In the genomic region with DNA sequence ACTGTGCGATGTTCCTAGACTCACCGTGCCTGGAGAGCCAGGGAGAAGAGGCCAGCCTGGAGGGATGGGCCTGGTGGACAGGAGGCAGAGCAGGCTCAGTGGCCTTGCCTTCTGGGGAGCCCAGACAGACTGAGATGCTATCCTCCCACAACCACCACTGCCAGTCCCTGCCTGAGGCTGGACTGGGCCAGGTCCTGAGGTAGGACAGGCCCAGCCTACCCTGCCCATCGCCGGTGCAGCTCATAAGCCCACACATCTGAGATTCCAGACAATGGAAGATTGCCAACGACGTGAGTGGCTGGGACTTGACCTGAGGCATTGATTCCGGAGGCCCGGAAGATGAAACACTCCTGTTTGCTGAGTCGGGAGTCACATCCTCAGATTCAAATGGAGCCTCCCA, we compare ENCODE assay signal across 23 cellular contexts. TPM values are rescaled to one million over a fixed set of nuclear protein-coding genes. Genes with fewer than 3 reads are reported as not detected.
DNase-seq lines count a peak whose midpoint lies in the region; ATAC-seq and TF ChIP-seq lines count a peak whose summit lies in the region.
"Had no signal": no experiment of that assay in that cellular context is flagged by ENCODE, and none has a peak within 500 bp of the region (broad histone marks: within the 10 kb centered on the region; RNA-seq: fewer than 3 reads in every experiment).

No MANE protein-coding gene starts in this region.

- H2BK15ac ChIP-seq in mesenchymal stem cell (ENCODE audit: low read depth, poor library complexity, severe bottlenecking) = no peak overlapping the region

- H3K4me3 ChIP-seq in right atrium auricular region = no peak overlapping the region
- H3K4me3 ChIP-seq in H7 (ENCODE audit: insufficient read depth, low read depth, low read length) = no peak overlapping the region
- H3K4me3 ChIP-seq in mesenchymal stem cell (ENCODE audit: insufficient read depth in 1 of 2, low read depth in 1 of 2, low read length in 2 of 2) = no peak overlapping the region
- H3K4me3 ChIP-seq: BLaER1 treated with 17β-estradiol and CSF1 and Interleukin-3, amounts not matched to agents 10 nM and 100 nM; GM12878; GM23248 had no signal

- peak overlapping the region; percentile 46 for H4K91ac ChIP-seq in mesenchymal stem cell (ENCODE audit: low read length)

- no peak overlapping the region for H2AK5ac ChIP-seq in mesenchymal stem cell (ENCODE audit: low read length, severe bottlenecking)

- peaks cover 6% of the 10 kb centered on the region for H3K27me3 Mint-ChIP-seq in activated CD8-positive, alpha-beta T cell treated with anti-CD3 and anti-CD28 coated beads for 36 hours

- DNase-seq in right atrium auricular region (ENCODE audit: low spot score) (peak; percentile 52), left ventricle myocardium superior (no peak), H7 (peak; percentile 19), mesenchymal stem cell (no peak), HuH-7.5 (ENCODE audit: low spot score) (no peak)
- no peak for DNase-seq in activated CD8-positive, alpha-beta T cell treated with anti-CD3 and anti-CD28 coated beads for 36 hours
- DNase-seq: 8988T, Calu3, DMS79 treated with DMSO at 0.1 percent for 48 hours, GF-D8, GM23248, HCEC 1CT had no signal

- no peak for ATAC-seq in left ventricle myocardium superior
- ATAC-seq in activated CD8-positive, alpha-beta T cell treated with anti-CD3 and anti-CD28 coated beads for 36 hours = no peak
- no peak for ATAC-seq in GM18873 (IDR thresholded peaks at IDR 0.05; ENCODE audit: low FRiP score, unreplicated experiment)
- ATAC-seq: CD8-positive, alpha-beta T cell; GM12878 had no signal

- no peak overlapping the region for H2BK120ac ChIP-seq in mesenchymal stem cell (ENCODE audit: low read depth, low read length)

- H3K36me3 ChIP-seq in right atrium auricular region = no peaks in the 10 kb centered on the region
- H3K36me3 ChIP-seq in H7 (replicated peaks; ENCODE audit: control insufficient read depth, insufficient read depth, low read length) = no peaks in the 10 kb centered on the region
- peaks cover 0 to 3% of the 10 kb centered on the region in 2 experiments for H3K36me3 ChIP-seq in mesenchymal stem cell (ENCODE audit: control insufficient read depth in 1 of 2, insufficient read depth in 2 of 2, low read depth in 1 of 2, low read length in 2 of 2)
- H3K36me3 ChIP-seq: BLaER1 treated with 17β-estradiol and CSF1 and Interleukin-3, amounts not matched to agents 10 nM and 100 nM had no signal

- no peak overlapping the region for H3K18ac ChIP-seq in mesenchymal stem cell (ENCODE audit: low read depth in 1 of 2, low read length in 2 of 2)

- intact Hi-C loops in left ventricle myocardium superior (cut with micrococcal nuclease) = no loop called here
- intact Hi-C loops in activated CD8-positive, alpha-beta T cell treated with anti-CD3 and anti-CD28 coated beads for 36 hours (cut with micrococcal nuclease) = no loop called here

- H3K4me1 ChIP-seq in right atrium auricular region (peaks cover 0 to 12% of the 10 kb centered on the region in 2 donors), mesenchymal stem cell (ENCODE audit: control insufficient read depth, insufficient read depth, low read depth, low read length) (peaks cover 4% of the 10 kb centered on the region)

- H3K27ac ChIP-seq in right atrium auricular region (no peak overlapping the region), mesenchymal stem cell (ENCODE audit: low read length, poor library complexity, severe bottlenecking) (no peak overlapping the region)
- H3K27ac ChIP-seq: BLaER1 treated with 17β-estradiol and CSF1 and Interleukin-3, amounts not matched to agents 10 nM and 100 nM; GM23248; HL-60 had no signal

- H2BK5ac ChIP-seq in mesenchymal stem cell (ENCODE audit: low read depth, low read length, poor library complexity, severe bottlenecking) = no peak overlapping the region

- H3K9me3 ChIP-seq in right atrium auricular region = no peaks in the 10 kb centered on the region
- H3K9me3 ChIP-seq in mesenchymal stem cell (ENCODE audit: control insufficient read depth, low read length) = no peaks in the 10 kb centered on the region

- TF ChIP-seq CTCF in right atrium auricular region (IDR thresholded peaks at IDR 0.05) = no peak
- TF ChIP-seq CTCF in activated CD8-positive, alpha-beta T cell treated with anti-CD3 and anti-CD28 coated beads for 36 hours (IDR thresholded peaks at IDR 0.05) = no peak

- H3K79me1 ChIP-seq in mesenchymal stem cell (replicated peaks; ENCODE audit: low read length, poor library complexity, severe bottlenecking) = no peaks in the 10 kb centered on the region

- H3K4me2 ChIP-seq in mesenchymal stem cell (ENCODE audit: low read length, poor library complexity, severe bottlenecking) = no peak overlapping the region
- H3K4me2 ChIP-seq: BLaER1 treated with 17β-estradiol and CSF1 and Interleukin-3, amounts not matched to agents 10 nM and 100 nM had no signal

- no peak overlapping the region for H3K23ac ChIP-seq in mesenchymal stem cell (ENCODE audit: low read length in 2 of 2)

- H4K8ac ChIP-seq in mesenchymal stem cell (ENCODE audit: low read length) = no peak overlapping the region

- no peak overlapping the region for H2AFZ ChIP-seq in mesenchymal stem cell (ENCODE audit: low read depth, low read length)
- H2AFZ ChIP-seq: GM23248 had no signal

- H3K9ac ChIP-seq in mesenchymal stem cell (ENCODE audit: low read length) = no peak overlapping the region
- H3K9ac ChIP-seq: BLaER1 treated with 17β-estradiol and CSF1 and Interleukin-3, amounts not matched to agents 10 nM and 100 nM; GM23248 had no signal

- 96% methylated on average over 9 of the region's 9 CpGs for WGBS in mesenchymal stem cell

- no peaks in the 10 kb centered on the region for H3K4me1 Mint-ChIP-seq in activated CD8-positive, alpha-beta T cell treated with anti-CD3 and anti-CD28 coated beads for 36 hours (ENCODE audit: low read depth)

- H3K36me3 Mint-ChIP-seq in activated CD8-positive, alpha-beta T cell treated with anti-CD3 and anti-CD28 coated beads for 36 hours (ENCODE audit: low read depth) = no peaks in the 10 kb centered on the region
- H3K36me3 Mint-ChIP-seq: CD8-positive, alpha-beta T cell had no signal

- no peak overlapping the region for H3K4ac ChIP-seq in mesenchymal stem cell (ENCODE audit: low read depth in 1 of 2, low read length in 2 of 2)

- H3K27me3 ChIP-seq in right atrium auricular region (no peaks in the 10 kb centered on the region), H7 (ENCODE audit: control insufficient read depth, insufficient read depth, low read length) (no peaks in the 10 kb centered on the region), mesenchymal stem cell (ENCODE audit: control insufficient read depth in 1 of 2, insufficient read depth in 1 of 2, low read length in 2 of 2) (peaks cover 0 to 16% of the 10 kb centered on the region in 2 experiments)
- H3K27me3 ChIP-seq: BLaER1 treated with 17β-estradiol and CSF1 and Interleukin-3, amounts not matched to agents 10 nM and 100 nM had no signal

- H3K14ac ChIP-seq in mesenchymal stem cell (ENCODE audit: low read length in 2 of 2) = peak overlapping the region in 1 of 2 experiments; percentile 55

- H3K4me3 Mint-ChIP-seq in activated CD8-positive, alpha-beta T cell treated with anti-CD3 and anti-CD28 coated beads for 36 hours = no peak overlapping the region
- H3K4me3 Mint-ChIP-seq: B cell; CD8-positive, alpha-beta T cell; IgD-negative memory B cell had no signal

- no peak overlapping the region for H3K27ac Mint-ChIP-seq in activated CD8-positive, alpha-beta T cell treated with anti-CD3 and anti-CD28 coated beads for 36 hours
- H3K27ac Mint-ChIP-seq: CD8-positive, alpha-beta T cell; IgD-negative memory B cell had no signal

- CTCF ChIA-PET in activated CD8-positive, alpha-beta T cell treated with anti-CD3 and anti-CD28 coated beads for 36 hours (lab: Charles Lee) = interaction anchor here (3.1 kb wide), 1 partner anchor 11 kb away, joined by 11 read pairs; no protein-coding TSS in a partner anchor

- no peaks in the 10 kb centered on the region for H3K9me3 Mint-ChIP-seq in activated CD8-positive, alpha-beta T cell treated with anti-CD3 and anti-CD28 coated beads for 36 hours
- H3K9me3 Mint-ChIP-seq: CD8-positive, alpha-beta T cell; IgD-negative memory B cell had no signal

- POLR2A ChIA-PET in activated CD8-positive, alpha-beta T cell treated with anti-CD3 and anti-CD28 coated beads for 36 hours (lab: Charles Lee) = no interaction called here

- no peak overlapping the region for H2BK12ac ChIP-seq in mesenchymal stem cell (ENCODE audit: low read length in 2 of 2)

RNA-seq across cellular contexts. Expression of a gene that starts 5.8 kb away (rescaled TPM):
- total RNA-seq in right atrium auricular region (under 1 TPM in 1 of 2 donors, not detected in 1; 0.48 TPM), left ventricle myocardium superior (not detected)
- total RNA-seq in H7 (2014; rRNA removed; shearing (Covaris generic)) = not detected in 2 replicates
- polyA plus RNA-seq in mesenchymal stem cell (2013, experiment 1 of 2) = not detected
- polyA plus RNA-seq in mesenchymal stem cell (2013, experiment 2 of 2) = not detected
- not detected for total RNA-seq in activated CD8-positive, alpha-beta T cell treated with anti-CD3 and anti-CD28 coated beads for 36 hours
- total RNA-seq: A673; Calu3; CD8-positive, alpha-beta T cell; GM12878; GM23248; H4; HT1080 had no signal
- polyA plus RNA-seq: AG04450, GM12878, GM23248 had no signal

RNA-seq across cellular contexts. Expression of a gene that starts 21.9 kb away (rescaled TPM):
- total RNA-seq in right atrium auricular region = under 1 TPM in 1 of 2 donors, not detected in 1; 0.33 TPM
- total RNA-seq in left ventricle myocardium superior = not detected
- total RNA-seq in H7 (2014; rRNA removed; shearing (Covaris generic)) = not detected in 2 replicates
- polyA plus RNA-seq in mesenchymal stem cell (2013, experiment 1 of 2) = not detected
- polyA plus RNA-seq in mesenchymal stem cell (2013, experiment 2 of 2) = not detected
- total RNA-seq in activated CD8-positive, alpha-beta T cell treated with anti-CD3 and anti-CD28 coated beads for 36 hours = not detected
- total RNA-seq: A673; B cell; Calu3; CD8-positive, alpha-beta T cell; GM12878; GM23248; H4; HT1080 had no signal
- polyA plus RNA-seq: AG04450, GM12878, GM23248, IgD-negative memory B cell had no signal

Comparison
In these comparisons a context has a peak if more than half of its experiments do, and no peak if none do; other contexts are left out.
1. DNase-seq: peak in right atrium auricular region (single experiment) and H7 (single experiment); none in left ventricle myocardium superior (single experiment), mesenchymal stem cell (single experiment), activated CD8-positive, alpha-beta T cell treated with anti-CD3 and anti-CD28 coated beads for 36 hours (single experiment) and HuH-7.5 (single experiment).